Comparison of ENCODE assay signal across 8 cellular contexts in genomic region chr17:68020451-68020779, GRCh38. TPM values are rescaled to one million over a fixed set of nuclear protein-coding genes. Genes with fewer than 3 reads are reported as not detected.
DNase-seq lines count a peak whose midpoint lies in the region; ATAC-seq and TF ChIP-seq lines count a peak whose summit lies in the region.

No MANE protein-coding gene starts in this region.

- WGBS in right lobe of liver (ENCODE audit: insufficient coverage, low coverage, low lambda C conversion rate, missing lambda C conversion rate): 0% methylated on average over 10 of the region's 10 CpGs
- WGBS in transverse colon (ENCODE audit: low coverage in 1 of 2), 2 donors: 1 to 2% methylated on average over 6 to 10 of the region's 10 CpGs

- H3K27me3 ChIP-seq in brain microvascular endothelial cell (replicated peaks) (no peaks in the 10 kb centered on the region), right lobe of liver (no peaks in the 10 kb centered on the region), transverse colon (no peaks in the 10 kb centered on the region)

- TF ChIP-seq CTCF in brain microvascular endothelial cell (IDR thresholded peaks at IDR 0.05; ENCODE audit: low read depth, low read length, missing control alignments) (no peak), right lobe of liver (IDR thresholded peaks at IDR 0.05) (no peak), transverse colon (IDR thresholded peaks at IDR 0.05) (no peak)

- peak; percentile 59 for DNase-seq in HuH-7.5 (ENCODE audit: low spot score)
- no peak for DNase-seq in brain microvascular endothelial cell
- DNase-seq in right lobe of liver: peak in 1 of 3 donors; percentile 63
- no peak for DNase-seq in transverse colon
- DNase-seq in AG08396 (ENCODE audit: low spot score): no peak

- in situ Hi-C loops in brain microvascular endothelial cell (cut with HindIII; ENCODE audit: low pct_ligation_motif_present, low sequenced_read_pairs): no loop called here
- in situ Hi-C loops in transverse colon (cut with MboI; ENCODE audit: low pct_ligation_motif_present in 1 of 4, low pct_unique_long_range_greater_than_20kb in 1 of 4, low sequenced_read_pairs in 3 of 4): no loop called here

- no peak overlapping the region for H3K27ac ChIP-seq in brain microvascular endothelial cell
- peak overlapping the region; percentile 87 to 92 (median 90) for H3K27ac ChIP-seq in right lobe of liver
- peak overlapping the region; percentile 90 to 91 (median 91) for H3K27ac ChIP-seq in transverse colon

- no peak for TF ChIP-seq EP300 in transverse colon (IDR thresholded peaks at IDR 0.05; ENCODE audit: low read depth)

- H3K9me3 ChIP-seq in right lobe of liver (no peaks in the 10 kb centered on the region), transverse colon (no peaks in the 10 kb centered on the region)

- TF ChIP-seq POLR2A in right lobe of liver (IDR thresholded peaks at IDR 0.05) (no peak), transverse colon (IDR thresholded peaks at IDR 0.05) (no peak)

- no peaks in the 10 kb centered on the region for H3K36me3 ChIP-seq in brain microvascular endothelial cell (replicated peaks)
- H3K36me3 ChIP-seq in right lobe of liver: no peaks in the 10 kb centered on the region
- H3K36me3 ChIP-seq in transverse colon: no peaks in the 10 kb centered on the region

- H3K4me3 ChIP-seq in brain microvascular endothelial cell (ENCODE audit: low read depth, low read length) (peak overlapping the region; percentile 69), right lobe of liver (peak overlapping the region; percentile 53 to 70 (median 69)), transverse colon (peak overlapping the region; percentile 50 to 81 (median 60))

- H3K4me1 ChIP-seq in right lobe of liver (peaks cover 0 to 3% (median 0%) of the 10 kb centered on the region in 4 donors), transverse colon (peaks cover 0 to 8% (median 3%) of the 10 kb centered on the region in 4 donors)

- ATAC-seq in GM18511 (IDR thresholded peaks at IDR 0.05; ENCODE audit: unreplicated experiment): peak; percentile 11
- peak; percentile 56 to 64 (median 60) for ATAC-seq in right lobe of liver
- no peak for ATAC-seq in GM21423 (IDR thresholded peaks at IDR 0.05; ENCODE audit: unreplicated experiment)
- ATAC-seq in GM19035 (IDR thresholded peaks at IDR 0.05; ENCODE audit: unreplicated experiment): no peak

- intact Hi-C loops in right lobe of liver (cut with DNase I) (no loop called here), transverse colon (cut with DNase I; ENCODE audit: low total_unique reads) (no loop called here)

RNA-seq across cellular contexts. Expression of gene KPNA2, which starts 15.1 kb away (rescaled TPM):
- total RNA-seq in right lobe of liver (10 to 100 TPM in 4 of 6 experiments, 1 to 10 TPM in 2; 9.2 to 36.6 (median 20.0) TPM), transverse colon (10 to 100 TPM in 3 of 4 donors, 1 to 10 TPM in 1; 3.4 to 21.5 (median 11.0) TPM)

RNA-seq across cellular contexts. Expression of gene C17orf58, which starts 24.1 kb away (rescaled TPM):
- total RNA-seq in right lobe of liver: 10 to 100 TPM in 1 of 6 experiments, 1 to 10 TPM in 5; 7.2 to 12.4 (median 8.3) TPM
- total RNA-seq in transverse colon: 10 to 100 TPM in 2 of 4 donors, 1 to 10 TPM in 1, under 1 TPM in 1; 0.80 to 19.5 (median 8.1) TPM

Comparison
In these comparisons a context has a peak if more than half of its experiments do, and no peak if none do; other contexts are left out.
1. ATAC-seq: peak in GM18511 (single experiment) and right lobe of liver (4 of 4); none in GM21423 (single experiment) and GM19035 (single experiment).
2. Peak in every context shown above with its lines, with median percentiles within 50 percentile points of each other: H3K4me3 ChIP-seq.